Comparison of ENCODE assay signal across 1 cellular context in the genomic region with DNA sequence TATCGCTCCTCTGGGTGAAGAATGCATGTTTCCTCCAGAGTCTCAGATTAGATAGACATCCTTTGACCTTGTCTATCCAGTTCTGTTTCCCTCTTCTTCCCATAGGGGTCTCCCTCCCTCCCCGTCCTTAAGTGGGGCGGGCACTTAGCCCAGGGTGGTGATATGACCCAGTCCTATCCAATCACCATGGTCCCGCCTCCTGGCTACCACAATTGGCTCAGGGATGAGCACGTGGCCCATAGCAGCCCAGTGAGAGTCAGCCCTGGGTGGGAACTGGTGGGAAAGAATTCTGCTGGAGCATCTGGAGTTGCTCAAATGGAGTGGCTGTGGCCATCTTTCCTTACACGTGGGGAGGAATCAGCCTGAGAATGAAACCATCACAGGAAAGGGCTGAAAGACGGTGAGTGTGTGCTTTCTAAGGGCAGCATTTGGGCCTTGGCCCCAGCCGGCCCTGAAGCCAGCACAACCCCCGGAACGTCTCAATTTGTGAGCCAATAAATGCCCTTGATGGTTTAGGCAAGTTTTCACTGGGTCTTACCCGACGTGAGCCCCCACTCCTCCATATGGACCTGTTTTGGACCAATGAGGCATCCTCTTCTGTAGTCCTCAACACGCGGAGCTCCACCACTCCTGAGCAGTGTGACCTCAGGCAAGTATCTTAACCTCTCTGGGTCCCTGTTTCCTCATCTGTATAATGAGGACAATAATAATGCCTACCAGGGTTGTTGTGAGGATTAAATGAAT.
TF ChIP-seq lines count a peak whose summit lies in the region.

No MANE protein-coding gene starts in this region.

TF ChIP-seq in H1, 55 proteins besides CTCF, POLR2A, EP300 and RAD21:
- TF ChIP-seq TAF1 (IDR thresholded peaks at IDR 0.05; ENCODE audit: low read depth, low read length), result peak; percentile 49; the same call in 1 of the 2 replicates
- no peak for TF ChIP-seq TCF12 (IDR thresholded peaks at IDR 0.05; ENCODE audit: low read depth, low read length)
- TF ChIP-seq, protein P1, sequence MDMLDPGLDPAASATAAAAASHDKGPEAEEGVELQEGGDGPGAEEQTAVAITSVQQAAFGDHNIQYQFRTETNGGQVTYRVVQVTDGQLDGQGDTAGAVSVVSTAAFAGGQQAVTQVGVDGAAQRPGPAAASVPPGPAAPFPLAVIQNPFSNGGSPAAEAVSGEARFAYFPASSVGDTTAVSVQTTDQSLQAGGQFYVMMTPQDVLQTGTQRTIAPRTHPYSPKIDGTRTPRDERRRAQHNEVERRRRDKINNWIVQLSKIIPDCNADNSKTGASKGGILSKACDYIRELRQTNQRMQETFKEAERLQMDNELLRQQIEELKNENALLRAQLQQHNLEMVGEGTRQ (IDR thresholded peaks at IDR 0.05; ENCODE audit: low read length), result peak; percentile 95
- peak; percentile 31; the same call in 1 of the 2 replicates for TF ChIP-seq CREB1 (IDR thresholded peaks at IDR 0.05)
- TF ChIP-seq, protein P2, sequence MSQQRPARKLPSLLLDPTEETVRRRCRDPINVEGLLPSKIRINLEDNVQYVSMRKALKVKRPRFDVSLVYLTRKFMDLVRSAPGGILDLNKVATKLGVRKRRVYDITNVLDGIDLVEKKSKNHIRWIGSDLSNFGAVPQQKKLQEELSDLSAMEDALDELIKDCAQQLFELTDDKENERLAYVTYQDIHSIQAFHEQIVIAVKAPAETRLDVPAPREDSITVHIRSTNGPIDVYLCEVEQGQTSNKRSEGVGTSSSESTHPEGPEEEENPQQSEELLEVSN (IDR thresholded peaks at IDR 0.05), result peak; percentile 100
- peak; percentile 12 for TF ChIP-seq NANOG (IDR thresholded peaks at IDR 0.05; ENCODE audit: insufficient read depth, low read depth, low read length, poor library complexity, severe bottlenecking)
- TF ChIP-seq, protein P3, sequence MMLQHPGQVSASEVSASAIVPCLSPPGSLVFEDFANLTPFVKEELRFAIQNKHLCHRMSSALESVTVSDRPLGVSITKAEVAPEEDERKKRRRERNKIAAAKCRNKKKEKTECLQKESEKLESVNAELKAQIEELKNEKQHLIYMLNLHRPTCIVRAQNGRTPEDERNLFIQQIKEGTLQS (IDR thresholded peaks at IDR 0.05; ENCODE audit: insufficient read depth, low read depth, low read length), result peak; percentile 65; the same call in 1 of the 2 replicates
- TF ChIP-seq YY1 (IDR thresholded peaks at IDR 0.05; ENCODE audit: low read depth, low read length), result peak; percentile 83; the same call in 1 of the 2 replicates
- peak; percentile 44; the same call in 1 of the 2 replicates for TF ChIP-seq SP2 (IDR thresholded peaks at IDR 0.05; ENCODE audit: low read length)
- TF ChIP-seq SUZ12 (IDR thresholded peaks at IDR 0.05; ENCODE audit: low read length), result no peak
- TF ChIP-seq, protein P4, sequence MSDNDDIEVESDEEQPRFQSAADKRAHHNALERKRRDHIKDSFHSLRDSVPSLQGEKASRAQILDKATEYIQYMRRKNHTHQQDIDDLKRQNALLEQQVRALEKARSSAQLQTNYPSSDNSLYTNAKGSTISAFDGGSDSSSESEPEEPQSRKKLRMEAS (IDR thresholded peaks at IDR 0.05), result peak; percentile 97
- peak; percentile 75 for TF ChIP-seq CHD2 (IDR thresholded peaks at IDR 0.05; ENCODE audit: low read length)
- 0 out of 2 replicates have a peak, but pooled peaks have one; percentile 7 for TF ChIP-seq JUND (IDR thresholded peaks at IDR 0.05; ENCODE audit: low read length)
- peak; percentile 91 for TF ChIP-seq SP1 (IDR thresholded peaks at IDR 0.05; ENCODE audit: low read depth, low read length)
- peak; percentile 8 for TF ChIP-seq ASH2L (IDR thresholded peaks at IDR 0.05; ENCODE audit: low read length)
- TF ChIP-seq KDM1A (IDR thresholded peaks at IDR 0.05; ENCODE audit: borderline replicate concordance, low read length), result no peak
- TF ChIP-seq GTF2F1 (IDR thresholded peaks at IDR 0.05; ENCODE audit: borderline replicate concordance, low read depth, low read length), result peak; percentile 20; the same call in 1 of the 2 replicates
- TF ChIP-seq BRCA1 (IDR thresholded peaks at IDR 0.05; ENCODE audit: low read depth, low read length), result no peak
TF ChIP-seq in H1: peak in this region for 14.
